19 cellular contexts compared by ENCODE assay signal in genomic region chr3:128573707-128574162, GRCh38.
DNase-seq lines count a peak whose midpoint lies in the region; ATAC-seq and TF ChIP-seq lines count a peak whose summit lies in the region.
"Had no signal": no experiment of that assay in that cellular context is flagged by ENCODE, and none has a peak within 500 bp of the region (broad histone marks: within the 10 kb centered on the region; RNA-seq: fewer than 3 reads in every experiment).

No MANE protein-coding gene starts in this region.

- H4K20me1 ChIP-seq in MM.1S (ENCODE audit: insufficient read depth, low read length), result no peaks in the 10 kb centered on the region

- H3K9ac ChIP-seq in MM.1S (ENCODE audit: low read length), result no peak overlapping the region

- peak; percentile 52 for ATAC-seq in Right ventricle myocardium superior (ENCODE audit: poor library complexity)
- no peak for ATAC-seq in central memory CD8-positive, alpha-beta T cell (replicated peaks; ENCODE audit: extremely low read depth, poor library complexity, severe bottlenecking)
- ATAC-seq in lower lobe of right lung, result peak; percentile 33 to 37
- ATAC-seq in mucosa of descending colon, result no peak
- ATAC-seq: activated CD8-positive, alpha-beta memory T cell treated with anti-CD3 and anti-CD28 coated beads, Interleukin-2, amount 10 ng/mL, durations not matched to agents 7 days and 5 days; WTC11 had no signal

- DNase-seq in Right ventricle myocardium superior (peak; percentile 57), right atrium auricular region (ENCODE audit: low spot score) (no peak), lower lobe of right lung (no peak), mucosa of descending colon (no peak), occipital lobe (lab: John Stamatoyannopoulos, UW) (no peak), MM.1S (no peak)
- no peak for DNase-seq in central memory CD8-positive, alpha-beta T cell (ENCODE audit: low spot score in 2 of 2)
- no peak for DNase-seq in T-helper 2 cell treated with Interferon-gamma antibody and Interleukin-4, amounts not matched to agents 5 μg/mL and 100 μg/mL, for 36 hours (ENCODE audit: low spot score)
- DNase-seq: activated CD8-positive, alpha-beta memory T cell treated with anti-CD3 and anti-CD28 coated beads, Interleukin-2, amount 10 ng/mL, durations not matched to agents 7 days and 5 days; activated effector memory CD4-positive, alpha-beta T cell treated with anti-CD3 and anti-CD28 coated beads, Interleukin-2, amount 50 U/mL, for 16 hours; colonic mucosa; NCI-H1105 treated with DMSO at 0.1 percent for 48 hours; NCI-H2171 treated with DMSO at 0.1 percent for 48 hours; NCI-H748 treated with DMSO at 0.1 percent for 48 hours; PC-9; stomach had no signal

- peaks cover 63% of the 10 kb centered on the region for H3K27me3 Mint-ChIP-seq in central memory CD8-positive, alpha-beta T cell
- H3K27me3 Mint-ChIP-seq in T-helper 2 cell treated with Interferon-gamma antibody and Interleukin-4, amounts not matched to agents 5 μg/mL and 100 μg/mL, for 36 hours (ENCODE audit: low read depth), result peaks cover 27% of the 10 kb centered on the region

- no peaks in the 10 kb centered on the region for H3K9me3 ChIP-seq in right atrium auricular region
- no peaks in the 10 kb centered on the region for H3K9me3 ChIP-seq in lower lobe of right lung
- H3K9me3 ChIP-seq in mucosa of descending colon, result no peaks in the 10 kb centered on the region
- H3K9me3 ChIP-seq in MM.1S (replicated peaks; ENCODE audit: insufficient read depth, low read length), result no peaks in the 10 kb centered on the region
- H3K9me3 ChIP-seq: colonic mucosa, stomach had no signal

- H3K36me3 ChIP-seq in right atrium auricular region (no peaks in the 10 kb centered on the region), lower lobe of right lung (no peaks in the 10 kb centered on the region), mucosa of descending colon (ENCODE audit: low read depth) (no peaks in the 10 kb centered on the region), MM.1S (replicated peaks; ENCODE audit: insufficient read depth, low read length) (no peaks in the 10 kb centered on the region)
- H3K36me3 ChIP-seq: colonic mucosa, stomach had no signal

- no peaks in the 10 kb centered on the region for H3K9me2 ChIP-seq in MM.1S (replicated peaks; ENCODE audit: insufficient read depth, low read length)

- H3K4me2 ChIP-seq in MM.1S (ENCODE audit: low read depth, low read length), result no peak overlapping the region
- H3K4me2 ChIP-seq: PC-9 had no signal

- no peaks in the 10 kb centered on the region for H3K79me2 ChIP-seq in MM.1S (ENCODE audit: low read length)

- H2AFZ ChIP-seq in MM.1S (ENCODE audit: low read length), result no peak overlapping the region
- H2AFZ ChIP-seq: PC-9 had no signal

- H3F3A ChIP-seq in MM.1S (ENCODE audit: insufficient read depth, low read length), result no peaks in the 10 kb centered on the region

- no peak overlapping the region for H3K4me3 Mint-ChIP-seq in central memory CD8-positive, alpha-beta T cell
- no peak overlapping the region for H3K4me3 Mint-ChIP-seq in T-helper 2 cell treated with Interferon-gamma antibody and Interleukin-4, amounts not matched to agents 5 μg/mL and 100 μg/mL, for 36 hours
- H3K4me3 Mint-ChIP-seq: activated CD8-positive, alpha-beta memory T cell treated with anti-CD3 and anti-CD28 coated beads, Interleukin-2, amount 10 ng/mL, durations not matched to agents 7 days and 5 days; memory B cell; WTC11 had no signal

- H3K4me1 ChIP-seq in right atrium auricular region (peaks cover 0 to 29% of the 10 kb centered on the region in 2 donors), lower lobe of right lung (peaks cover 25% of the 10 kb centered on the region), mucosa of descending colon (ENCODE audit: low read depth) (peaks cover 2% of the 10 kb centered on the region), MM.1S (ENCODE audit: low read length) (no peaks in the 10 kb centered on the region)
- H3K4me1 ChIP-seq: colonic mucosa had no signal

- H3K27ac Mint-ChIP-seq in central memory CD8-positive, alpha-beta T cell (ENCODE audit: low read depth), result peak overlapping the region; percentile 30
- H3K27ac Mint-ChIP-seq in T-helper 2 cell treated with Interferon-gamma antibody and Interleukin-4, amounts not matched to agents 5 μg/mL and 100 μg/mL, for 36 hours, result no peak overlapping the region
- H3K27ac Mint-ChIP-seq: activated CD8-positive, alpha-beta memory T cell treated with anti-CD3 and anti-CD28 coated beads, Interleukin-2, amount 10 ng/mL, durations not matched to agents 7 days and 5 days; memory B cell; WTC11 had no signal

- no peaks in the 10 kb centered on the region for H3K9me3 Mint-ChIP-seq in central memory CD8-positive, alpha-beta T cell
- H3K9me3 Mint-ChIP-seq in T-helper 2 cell treated with Interferon-gamma antibody and Interleukin-4, amounts not matched to agents 5 μg/mL and 100 μg/mL, for 36 hours, result no peaks in the 10 kb centered on the region
- H3K9me3 Mint-ChIP-seq: memory B cell, WTC11 had no signal

- peaks cover 2% of the 10 kb centered on the region for H3K36me3 Mint-ChIP-seq in central memory CD8-positive, alpha-beta T cell (ENCODE audit: insufficient read depth)
- H3K36me3 Mint-ChIP-seq in T-helper 2 cell treated with Interferon-gamma antibody and Interleukin-4, amounts not matched to agents 5 μg/mL and 100 μg/mL, for 36 hours (ENCODE audit: low read depth), result no peaks in the 10 kb centered on the region
- H3K36me3 Mint-ChIP-seq: activated CD8-positive, alpha-beta memory T cell treated with anti-CD3 and anti-CD28 coated beads, Interleukin-2, amount 10 ng/mL, durations not matched to agents 7 days and 5 days; memory B cell; WTC11 had no signal

- H3K27me3 ChIP-seq in right atrium auricular region, result no peaks in the 10 kb centered on the region
- peaks cover 14% of the 10 kb centered on the region for H3K27me3 ChIP-seq in lower lobe of right lung (ENCODE audit: low read depth)
- peaks cover 36% of the 10 kb centered on the region for H3K27me3 ChIP-seq in MM.1S (replicated peaks; ENCODE audit: insufficient read depth, low read length)
- H3K27me3 ChIP-seq: colonic mucosa had no signal

- TF ChIP-seq CTCF in right atrium auricular region (IDR thresholded peaks at IDR 0.05) (no peak), lower lobe of right lung (IDR thresholded peaks at IDR 0.05) (no peak), mucosa of descending colon (IDR thresholded peaks at IDR 0.05) (no peak), MM.1S (IDR thresholded peaks at IDR 0.05; ENCODE audit: low read length) (no peak)

- peak overlapping the region in 1 of 2 donors; percentile 10 for H3K27ac ChIP-seq in right atrium auricular region
- H3K27ac ChIP-seq in lower lobe of right lung, result no peak overlapping the region
- no peak overlapping the region for H3K27ac ChIP-seq in MM.1S (ENCODE audit: low read length)
- H3K27ac ChIP-seq: colonic mucosa, PC-9, SK-N-MC, stomach had no signal

- H3K4me1 Mint-ChIP-seq in central memory CD8-positive, alpha-beta T cell, result peaks cover 15% of the 10 kb centered on the region
- H3K4me1 Mint-ChIP-seq in T-helper 2 cell treated with Interferon-gamma antibody and Interleukin-4, amounts not matched to agents 5 μg/mL and 100 μg/mL, for 36 hours (ENCODE audit: low read depth), result peaks cover 15% of the 10 kb centered on the region
- H3K4me1 Mint-ChIP-seq: memory B cell had no signal

- H3K4me3 ChIP-seq in right atrium auricular region, result no peak overlapping the region
- no peak overlapping the region for H3K4me3 ChIP-seq in lower lobe of right lung
- no peak overlapping the region for H3K4me3 ChIP-seq in mucosa of descending colon
- no peak overlapping the region for H3K4me3 ChIP-seq in MM.1S (ENCODE audit: low read length)
- H3K4me3 ChIP-seq: colonic mucosa, PC-9, SK-N-MC, stomach had no signal

- intact Hi-C loops in Right ventricle myocardium superior (cut with DNase I) (loop anchor here (10.0 kb wide), 1 partner anchor 89 kb away; no protein-coding TSS in a partner anchor), lower lobe of right lung (cut with DNase I) (no loop called here), mucosa of descending colon (cut with DNase I, micrococcal nuclease) (no loop called here)

Comparison
In these comparisons a context has a peak if more than half of its experiments do, and no peak if none do; other contexts are left out.
1. ATAC-seq: peak in Right ventricle myocardium superior (single experiment) and lower lobe of right lung (2 of 2); none in central memory CD8-positive, alpha-beta T cell (single experiment) and mucosa of descending colon (single experiment).